24 cellular contexts compared by ENCODE assay signal in genomic region chr5:41539454-41539853, GRCh38. TPM values are rescaled to one million over a fixed set of nuclear protein-coding genes. Genes with fewer than 3 reads are reported as not detected.
DNase-seq lines count a peak whose midpoint lies in the region; ATAC-seq and TF ChIP-seq lines count a peak whose summit lies in the region.
"Had no signal": no experiment of that assay in that cellular context is flagged by ENCODE, and none has a peak within 500 bp of the region (broad histone marks: within the 10 kb centered on the region; RNA-seq: fewer than 3 reads in every experiment).

No MANE protein-coding gene starts in this region.

- H3K27me3 ChIP-seq in heart right ventricle (no peaks in the 10 kb centered on the region), PC-9 (ENCODE audit: insufficient read depth, low read depth) (no peaks in the 10 kb centered on the region)
- H3K27me3 ChIP-seq: BLaER1, Peyer's patch had no signal

- no peaks in the 10 kb centered on the region for H3K9me2 ChIP-seq in PC-9 (ENCODE audit: insufficient read depth)

- BruUV-seq in PC-9 (replicated peaks; lab: Mats Ljungman, UMichigan), result no TSS peak

- peak; percentile 8 for TF ChIP-seq CTCF in choroid plexus epithelial cell (conservative IDR thresholded peaks at IDR 0.05; ENCODE audit: low read depth, low read length)
- TF ChIP-seq CTCF in heart right ventricle (IDR thresholded peaks at IDR 0.05), result peak in 3 of 9 donors; percentile 41 to 44 (median 44)
- no peak for TF ChIP-seq CTCF in PC-9 (conservative IDR thresholded peaks at IDR 0.05)

- 56 to 62% methylated on average over 2 of the region's 2 CpGs for WGBS in heart right ventricle, 2 donors

- no peak overlapping the region for H3K4me2 ChIP-seq in PC-9
- H3K4me2 ChIP-seq: BLaER1 had no signal

- POLR2A ChIA-PET in PC-9 (lab: Charles Lee; ENCODE audit: unreplicated experiment), result no interaction called here

- H3K79me2 ChIP-seq in PC-9 (ENCODE audit: low read depth), result no peaks in the 10 kb centered on the region

- no peak overlapping the region for H2AFZ ChIP-seq in PC-9

- H3K4me3 ChIP-seq in choroid plexus epithelial cell (ENCODE audit: low read depth, low read length) (no peak overlapping the region), heart right ventricle (no peak overlapping the region), PC-9 (no peak overlapping the region)
- H3K4me3 ChIP-seq: BLaER1, Peyer's patch had no signal

- peaks cover 0 to 17% (median 0%) of the 10 kb centered on the region in 9 donors for H3K4me1 ChIP-seq in heart right ventricle
- no peaks in the 10 kb centered on the region for H3K4me1 ChIP-seq in PC-9 (replicated peaks; ENCODE audit: insufficient read depth)
- H3K4me1 ChIP-seq: BLaER1, Peyer's patch had no signal

- H3K36me3 ChIP-seq in heart right ventricle (no peaks in the 10 kb centered on the region), PC-9 (ENCODE audit: low read depth) (no peaks in the 10 kb centered on the region)
- H3K36me3 ChIP-seq: BLaER1, Peyer's patch had no signal

- CTCF ChIA-PET in PC-9 (lab: Charles Lee), result no interaction called here

- H3F3A ChIP-seq in PC-9 (ENCODE audit: insufficient read depth, low read depth), result no peaks in the 10 kb centered on the region

- peaks cover 0 to 30% (median 4%) of the 10 kb centered on the region in 11 donors for H3K9me3 ChIP-seq in heart right ventricle
- no peaks in the 10 kb centered on the region; the same call in 1 of the 2 replicates for H3K9me3 ChIP-seq in PC-9 (ENCODE audit: insufficient read depth, low read depth)
- H3K9me3 ChIP-seq: BLaER1, Peyer's patch had no signal

- peak; percentile 64 for ATAC-seq in Right ventricle myocardium inferior
- ATAC-seq in heart right ventricle, result peak in 6 of 8 donors; percentile 58 to 78 (median 76)
- ATAC-seq: HCT116 had no signal

- DNase-seq in Right ventricle myocardium inferior (ENCODE audit: missing footprints) (no peak), cardiac septum (ENCODE audit: low spot score) (no peak), choroid plexus epithelial cell (ENCODE audit: low read depth) (peak; percentile 13), heart right ventricle (no peak), PC-9 (no peak), medulla oblongata (ENCODE audit: extremely low spot score) (no peak)
- no peak for DNase-seq in stimulated activated CD4-positive, alpha-beta T cell treated with anti-CD3 and anti-CD28 coated beads, Interleukin-4, amount 100 ng/mL, for 1 hour
- DNase-seq: 8988T; ACHN; CD4-positive, alpha-beta T cell; IMR-90; KG1; MM.1S; NCI-H1048; NCI-H1417; NCI-H1694; NCI-H2081; NCI-H2227 treated with DMSO at 0.1 percent for 48 hours; NCI-H69; Peyer's patch had no signal

- intact Hi-C loops in Right ventricle myocardium inferior (cut with DNase I) (no loop called here), cardiac septum (cut with DNase I) (no loop called here), heart right ventricle (cut with DNase I) (loop anchor here in 2 of 10 donors (10.0 kb wide), 1 partner anchor 635 kb away; the partner anchor contains the start of gene C7 (in 2 of the 2)), PC-9 (cut with micrococcal nuclease; ENCODE audit: unreplicated experiment) (no loop called here)

- H3K27ac ChIP-seq in heart right ventricle, result no peak overlapping the region
- H3K27ac ChIP-seq in PC-9, result no peak overlapping the region
- H3K27ac ChIP-seq: BLaER1, Peyer's patch had no signal

- no peaks in the 10 kb centered on the region for H4K20me1 ChIP-seq in PC-9 (ENCODE audit: insufficient read depth)
- H4K20me1 ChIP-seq: BLaER1 had no signal

RNA-seq across cellular contexts. Expression of gene PLCXD3, which starts 29.1 kb away (rescaled TPM):
- 76.6 TPM for total RNA-seq in Right ventricle myocardium inferior
- 63.8 TPM for total RNA-seq in cardiac septum
- total RNA-seq in heart right ventricle, result 100 to 1,000 TPM in 2 of 10 donors, 10 to 100 TPM in 8; 36.2 to 104 (median 55.5) TPM
- polyA plus RNA-seq in heart right ventricle, result 10 to 100 TPM; 25.4 to 27.7 TPM
- 0.11 and 0.18 TPM in 2 replicates for total RNA-seq in PC-9 (2021)
- total RNA-seq: CD4-positive, alpha-beta T cell; NCI-H460; OCI-LY7 had no signal

Comparison
In these comparisons a context has a peak if more than half of its experiments do, and no peak if none do; other contexts are left out.
1. RNA of gene PLCXD3, which starts 29.1 kb away (total RNA-seq): 76.6 TPM in Right ventricle myocardium inferior (single experiment), 63.8 TPM in cardiac septum (single experiment) and 36.2 to 104 TPM in heart right ventricle; 0.11 to 0.18 TPM in PC-9; every median in the first group is over 10 times any median in the second.